Comparison of ENCODE assay signal across 36 cellular contexts in genomic region chr7:89264126-89264525, GRCh38.
"Had no signal": no experiment of that assay in that cellular context is flagged by ENCODE, and none has a peak within 500 bp of the region (broad histone marks: within the 10 kb centered on the region; RNA-seq: fewer than 3 reads in every experiment).

No MANE protein-coding gene starts in this region.

- H3K9ac ChIP-seq: KMS-11 had no signal

- H3K4me2 ChIP-seq: KMS-11 had no signal

- H3K36me3 ChIP-seq: MG63 had no signal

- H3K4me3 ChIP-seq: MG63 had no signal

- H3K27ac ChIP-seq: KMS-11 had no signal

- H3K27me3 ChIP-seq: MG63 had no signal

- DNase-seq: Karpas-422, Kasumi-1, MG63, MM.1S, MV-4-11, NCI-H1048, NCI-H1092, NCI-H1092 treated with DMSO at 0.1 percent for 48 hours, NCI-H1105, NCI-H1105 treated with DMSO at 0.1 percent for 48 hours, NCI-H1417, NCI-H1417 treated with DMSO at 0.1 percent for 48 hours, NCI-H1436, NCI-H1436 treated with DMSO at 0.1 percent for 48 hours, NCI-H146, NCI-H1694, NCI-H1694 treated with DMSO at 0.1 percent for 48 hours, NCI-H187, NCI-H187 treated with DMSO at 0.1 percent for 48 hours, NCI-H1930, NCI-H2029, NCI-H2029 treated with DMSO at 0.1 percent for 48 hours, NCI-H2081, NCI-H2081 treated with DMSO at 0.1 percent for 48 hours, NCI-H2107, NCI-H2171, NCI-H2171 treated with DMSO at 0.1 percent for 48 hours, NCI-H2227 treated with DMSO at 0.1 percent for 48 hours, NCI-H226, NCI-H345, NCI-H446, NCI-H446 treated with DMSO at 0.1 percent for 48 hours, NCI-H524, NCI-H524 treated with DMSO at 0.1 percent for 48 hours, NCI-H526 had no signal

- H3K9me3 ChIP-seq: MG63 had no signal
